ENCODE assay signal across 8 cellular contexts in the genomic region with DNA sequence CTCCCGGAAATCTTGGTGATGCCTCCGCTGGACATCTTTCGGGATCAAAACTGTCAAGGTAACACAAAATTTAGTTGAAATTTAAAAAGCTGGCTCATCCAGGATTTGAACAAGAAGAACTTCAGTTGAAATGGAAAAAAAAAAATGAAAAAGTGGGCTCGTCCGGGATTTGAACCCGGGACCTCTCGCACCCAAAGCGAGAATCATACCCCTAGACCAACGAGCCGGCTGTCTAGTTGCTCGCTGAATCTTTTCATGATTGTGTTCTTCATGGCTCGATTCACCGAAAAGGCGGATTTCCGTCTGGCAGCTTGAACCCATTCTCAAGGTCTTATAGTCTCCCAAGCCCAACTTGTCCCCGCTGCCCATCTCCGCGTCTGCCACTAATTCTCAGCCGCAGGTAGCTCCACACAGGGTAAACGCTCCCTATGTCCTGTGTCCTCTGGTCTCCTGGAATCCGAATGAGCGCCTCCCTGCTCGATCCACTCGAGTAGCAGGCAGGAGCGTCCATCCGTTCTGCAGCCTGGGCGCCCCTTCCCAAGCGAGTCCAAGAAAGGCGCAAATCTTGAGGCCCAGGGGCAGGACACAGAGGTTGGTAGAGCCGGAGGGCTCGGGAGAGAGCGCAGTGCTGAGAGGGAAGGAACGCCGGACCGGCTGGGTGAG. TPM values are rescaled to one million over a fixed set of nuclear protein-coding genes. Genes with fewer than 3 reads are reported as not detected.
DNase-seq lines count a peak whose midpoint lies in the region; ATAC-seq and TF ChIP-seq lines count a peak whose summit lies in the region.

No MANE protein-coding gene starts in this region.

- H3K9ac ChIP-seq in KMS-11 = peak overlapping the region; percentile 32; the same call in 1 of the 2 replicates

- POLR2A ChIA-PET in AG04450 (lab: Yijun Ruan, JAX) = interaction anchor here (0.7 to 5.8 kb wide), 6 partner anchors 16 to 72 kb away, joined by 3 to 72 read pairs (median 6); partner anchors contain the start of genes RACK1, TRIM41, TRIM52 and TRIM7

- DNase-seq in AG04450 (ENCODE audit: low read depth, low spot score) = peak; percentile 55
- DNase-seq in activated T-cell treated with anti-CD3 and anti-CD28 coated beads, Interleukin-2, amount 50 U/mL, for 4 hours = peak; percentile 72
- peak; percentile 62 for DNase-seq in fibroblast of the conjunctiva (ENCODE audit: low read depth)
- peak; percentile 90 for DNase-seq in omental fat pad (ENCODE audit: low spot score)
- DNase-seq in transverse colon = peak; percentile 83

- no peak for ATAC-seq in activated T-cell treated with anti-CD3 and anti-CD28 coated beads, Interleukin-2, amount 50 U/mL, for 4 hours
- ATAC-seq in omental fat pad (ENCODE audit: low FRiP score) (no peak), HG03095 (IDR thresholded peaks at IDR 0.05; ENCODE audit: unreplicated experiment) (no peak), GM19467 (IDR thresholded peaks at IDR 0.05; ENCODE audit: unreplicated experiment) (no peak)

- no peaks in the 10 kb centered on the region; the same call in 1 of the 2 replicates for H3K9me3 ChIP-seq in AG04450 (ENCODE audit: control insufficient read depth, insufficient read depth, low read length)
- H3K9me3 ChIP-seq in transverse colon = no peaks in the 10 kb centered on the region

- no peaks in the 10 kb centered on the region for H3K9me3 Mint-ChIP-seq in activated T-cell treated with anti-CD3 and anti-CD28 coated beads, Interleukin-2, amount 50 U/mL, for 4 hours

- TF ChIP-seq POLR2A in transverse colon (IDR thresholded peaks at IDR 0.05) = peak; percentile 6

- no peaks in the 10 kb centered on the region for H3K27me3 ChIP-seq in AG04450 (ENCODE audit: control insufficient read depth, insufficient read depth, low read length)
- no peaks in the 10 kb centered on the region for H3K27me3 ChIP-seq in KMS-11 (ENCODE audit: insufficient read depth, low read depth)
- H3K27me3 ChIP-seq in transverse colon = no peaks in the 10 kb centered on the region

- intact Hi-C loops in transverse colon (cut with DNase I; ENCODE audit: low total_unique reads) = loop anchor here (10.0 kb wide), 1 partner anchor 56 kb away; the partner anchor contains the start of gene RACK1

- peak overlapping the region; percentile 85 for H3K4me3 ChIP-seq in AG04450 (ENCODE audit: low read depth, low read length)
- H3K4me3 ChIP-seq in KMS-11 (IDR thresholded peaks at IDR 0.05; ENCODE audit: insufficient read depth, low read depth, low read length) = no peak overlapping the region
- peak overlapping the region; percentile 30 to 74 (median 60) for H3K4me3 ChIP-seq in transverse colon

- no peaks in the 10 kb centered on the region for H3K36me3 Mint-ChIP-seq in activated T-cell treated with anti-CD3 and anti-CD28 coated beads, Interleukin-2, amount 50 U/mL, for 4 hours (ENCODE audit: insufficient read depth)

- peaks cover 4% of the 10 kb centered on the region for H3K27me3 Mint-ChIP-seq in activated T-cell treated with anti-CD3 and anti-CD28 coated beads, Interleukin-2, amount 50 U/mL, for 4 hours (ENCODE audit: low read depth)

- CTCF ChIA-PET in AG04450 (lab: Charles Lee) = interaction anchor here (0.6 to 1.9 kb wide), 3 partner anchors 13 to 31 kb away, joined by 3 to 4 read pairs (median 3); no protein-coding TSS in a partner anchor

- no peaks in the 10 kb centered on the region for H3K79me2 ChIP-seq in KMS-11 (ENCODE audit: insufficient read depth, low read depth)

- peaks cover 12% of the 10 kb centered on the region for H3K4me1 ChIP-seq in KMS-11 (ENCODE audit: low read depth, poor library complexity, severe bottlenecking)
- H3K4me1 ChIP-seq in transverse colon = peaks cover 7 to 35% (median 15%) of the 10 kb centered on the region in 4 donors

- WGBS in transverse colon (ENCODE audit: low coverage in 1 of 2), 2 donors = 1% methylated on average over 18 to 34 of the region's 35 CpGs

- no peaks in the 10 kb centered on the region for H4K20me1 ChIP-seq in KMS-11 (ENCODE audit: insufficient read depth)

- in situ Hi-C loops in transverse colon (cut with MboI; ENCODE audit: low pct_ligation_motif_present in 1 of 4, low pct_unique_long_range_greater_than_20kb in 1 of 4, low sequenced_read_pairs in 3 of 4) = loop anchor here in 1 of 4 donors (5.0 kb wide), 1 partner anchor 73 kb away; the partner anchor contains the start of gene TRIM52

- peak overlapping the region; percentile 76 for H3K4me2 ChIP-seq in KMS-11

- H3K27ac ChIP-seq in AG04450 (ENCODE audit: low read depth, low read length) (peak overlapping the region; percentile 80), KMS-11 (peak overlapping the region; percentile 63), transverse colon (peak overlapping the region; percentile 90 to 97 (median 92))

- TF ChIP-seq CTCF in AG04450 (IDR thresholded peaks at IDR 0.05; ENCODE audit: low read depth, low read length) (no peak), KMS-11 (conservative IDR thresholded peaks at IDR 0.05; ENCODE audit: low read depth, low read length) (no peak), omental fat pad (IDR thresholded peaks at IDR 0.05) (no peak), transverse colon (IDR thresholded peaks at IDR 0.05) (no peak)

- no peaks in the 10 kb centered on the region for H3K36me3 ChIP-seq in KMS-11 (ENCODE audit: insufficient read depth)
- no peaks in the 10 kb centered on the region for H3K36me3 ChIP-seq in transverse colon

- H3K4me1 Mint-ChIP-seq in activated T-cell treated with anti-CD3 and anti-CD28 coated beads, Interleukin-2, amount 50 U/mL, for 4 hours (ENCODE audit: low read depth) = peaks cover 40% of the 10 kb centered on the region

- H2AFZ ChIP-seq in KMS-11 (ENCODE audit: low read depth) = peak overlapping the region; percentile 68; the same call in 1 of the 2 replicates

- peak overlapping the region; percentile 93 for H3K4me3 Mint-ChIP-seq in activated T-cell treated with anti-CD3 and anti-CD28 coated beads, Interleukin-2, amount 50 U/mL, for 4 hours

- no peak for TF ChIP-seq EP300 in transverse colon (IDR thresholded peaks at IDR 0.05; ENCODE audit: low read depth)

RNA-seq across cellular contexts. Expression of gene TRIM7, which starts 16.2 kb away (rescaled TPM):
- polyA plus RNA-seq in AG04450 (2011; rRNA removed) = 0.66 and 1.1 TPM in 2 replicates
- 0.17 and 0.18 TPM in 2 replicates for polyA minus RNA-seq in AG04450 (2011; rRNA and poly(A)+ RNA removed)
- 1 to 10 TPM in 1 of 3 donors, under 1 TPM in 2; 0.18 to 2.1 (median 0.99) TPM for total RNA-seq in activated T-cell treated with anti-CD3 and anti-CD28 coated beads, Interleukin-2, amount 50 U/mL, for 4 hours
- total RNA-seq in omental fat pad (1 to 10 TPM in 2 of 4 donors, under 1 TPM in 2; 0.79 to 2.9 (median 1.1) TPM), transverse colon (10 to 100 TPM in 1 of 4 donors, 1 to 10 TPM in 2, not detected in 1; 2.5 to 16.7 (median 7.5) TPM)

RNA-seq across cellular contexts. Expression of gene TRIM41, which starts 34.2 kb away (rescaled TPM):
- polyA plus RNA-seq in AG04450 (2011; rRNA removed) = 11.5 and 12.3 TPM in 2 replicates
- polyA minus RNA-seq in AG04450 (2011; rRNA and poly(A)+ RNA removed) = 10.3 and 10.5 TPM in 2 replicates
- total RNA-seq in activated T-cell treated with anti-CD3 and anti-CD28 coated beads, Interleukin-2, amount 50 U/mL, for 4 hours = 10 to 100 TPM; 37.6 to 39.5 (median 38.3) TPM
- total RNA-seq in omental fat pad (10 to 100 TPM in 3 of 4 donors, 1 to 10 TPM in 1; 9.8 to 16.4 (median 12.6) TPM), transverse colon (10 to 100 TPM; 17.9 to 23.9 (median 18.7) TPM)

RNA-seq across cellular contexts. Expression of gene OR2V2, which starts 41.4 kb away (rescaled TPM):
- polyA plus RNA-seq in AG04450 (2011; rRNA removed) = not detected in 2 replicates
- polyA minus RNA-seq in AG04450 (2011; rRNA and poly(A)+ RNA removed) = not detected in 2 replicates
- total RNA-seq in activated T-cell treated with anti-CD3 and anti-CD28 coated beads, Interleukin-2, amount 50 U/mL, for 4 hours = not detected
- total RNA-seq in omental fat pad (not detected), transverse colon (not detected)

RNA-seq across cellular contexts. Expression of gene RACK1, which starts 54.9 kb away (rescaled TPM):
- 4,422 and 6,028 TPM in 2 replicates for polyA plus RNA-seq in AG04450 (2011; rRNA removed)
- 6,011 and 8,408 TPM in 2 replicates for polyA minus RNA-seq in AG04450 (2011; rRNA and poly(A)+ RNA removed)
- total RNA-seq in activated T-cell treated with anti-CD3 and anti-CD28 coated beads, Interleukin-2, amount 50 U/mL, for 4 hours = 1,000 to 10,000 TPM; 2,938 to 3,145 (median 2,972) TPM
- total RNA-seq in omental fat pad (1,000 to 10,000 TPM; 1,928 to 2,385 (median 2,165) TPM), transverse colon (1,000 to 10,000 TPM; 1,633 to 1,930 (median 1,753) TPM)

RNA-seq across cellular contexts. Expression of gene OR2V1, which starts 57.9 kb away (rescaled TPM):
- polyA plus RNA-seq in AG04450 (2011; rRNA removed) = not detected in 2 replicates
- not detected in 2 replicates for polyA minus RNA-seq in AG04450 (2011; rRNA and poly(A)+ RNA removed)
- total RNA-seq in activated T-cell treated with anti-CD3 and anti-CD28 coated beads, Interleukin-2, amount 50 U/mL, for 4 hours = not detected
- total RNA-seq in omental fat pad = not detected
- total RNA-seq in transverse colon = not detected
